In the genomic region with DNA sequence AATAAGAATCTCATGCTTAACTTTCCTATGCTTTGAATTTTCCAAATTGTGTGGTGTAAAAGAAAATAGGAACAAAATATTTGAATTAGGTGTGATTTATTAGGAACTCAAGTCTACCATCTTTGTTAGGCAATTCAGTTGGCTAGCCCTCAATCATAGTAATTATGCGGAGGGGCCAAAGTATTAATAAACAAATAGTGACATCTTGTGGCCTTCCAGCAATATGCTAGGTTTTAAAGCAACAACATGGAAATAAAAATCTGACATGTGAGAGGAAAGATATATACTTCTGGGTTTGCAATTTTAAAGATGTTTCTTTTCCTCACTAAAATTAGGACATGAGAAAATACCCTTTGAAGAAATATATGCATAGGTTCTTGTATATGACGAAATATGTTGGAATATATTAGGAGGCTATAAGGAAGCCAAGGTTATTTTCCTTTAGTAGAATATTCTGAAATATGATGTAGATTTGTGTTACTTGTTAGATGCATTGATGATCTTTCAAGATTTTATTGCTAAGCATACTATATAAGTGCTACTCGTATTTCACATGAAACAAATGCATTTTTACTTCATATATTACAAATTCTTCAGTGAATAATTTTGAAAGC, we compare ENCODE assay signal across 9 cellular contexts.
DNase-seq lines count a peak whose midpoint lies in the region; ATAC-seq, FAIRE-seq and TF ChIP-seq lines count a peak whose summit lies in the region.
"Had no signal": no experiment of that assay in that cellular context is flagged by ENCODE, and none has a peak within 500 bp of the region (broad histone marks: within the 10 kb centered on the region; RNA-seq: fewer than 3 reads in every experiment).

No MANE protein-coding gene starts in this region.

- TF ChIP-seq RAD21 in GM12878 (IDR thresholded peaks at IDR 0.05; ENCODE audit: insufficient read depth, low read depth, low read length) (peak; percentile 82), liver (IDR thresholded peaks at IDR 0.05) (peak; percentile 84 to 85)

- no peaks in the 10 kb centered on the region for H3K36me3 Mint-ChIP-seq in activated CD4-positive, alpha-beta T cell treated with anti-CD3 and anti-CD28 coated beads for 36 hours (ENCODE audit: low read depth)

- DNase-seq in AG09319 (ENCODE audit: extremely low read depth, low read depth) (no peak), H4 (ENCODE audit: low spot score) (peak; percentile 59), NCI-H2227 (lab: John Stamatoyannopoulos, UW; ENCODE audit: unreplicated experiment) (peak; percentile 65), GM12878 (ENCODE audit: low read depth, low spot score) (no peak), islet precursor cell (no peak)
- no peak for DNase-seq in activated CD4-positive, alpha-beta T cell treated with anti-CD3 and anti-CD28 coated beads for 36 hours

- no peaks in the 10 kb centered on the region for H3K9me3 Mint-ChIP-seq in activated CD4-positive, alpha-beta T cell treated with anti-CD3 and anti-CD28 coated beads for 36 hours (ENCODE audit: low read depth)
- H3K9me3 Mint-ChIP-seq: central memory CD8-positive, alpha-beta T cell had no signal

- BruUV-seq in GM12878 (replicated peaks; lab: Mats Ljungman, UMichigan), result no TSS peak

- H3K27ac Mint-ChIP-seq in activated CD4-positive, alpha-beta T cell treated with anti-CD3 and anti-CD28 coated beads for 36 hours, result no peak overlapping the region

- POLR2A ChIA-PET in GM12878 (lab: Charles Lee), result no interaction called here
- POLR2A ChIA-PET in activated CD4-positive, alpha-beta T cell treated with anti-CD3 and anti-CD28 coated beads for 36 hours (lab: Charles Lee), result interaction anchor here (0.6 kb wide), 1 partner anchor 394 kb away, joined by 3 read pairs; no protein-coding TSS in a partner anchor

- in situ Hi-C loops in GM12878 (cut with MboI), result loop anchor here (5.0 kb wide), 1 partner anchor 250 kb away; no protein-coding TSS in a partner anchor

- H3K36me3 ChIP-seq in GM12878 (ENCODE audit: control insufficient read depth in 2 of 2, insufficient read depth in 2 of 2, low read length in 1 of 2), result no peaks in the 10 kb centered on the region
- no peaks in the 10 kb centered on the region for H3K36me3 ChIP-seq in liver (ENCODE audit: control insufficient read depth in 4 of 4, insufficient read depth in 3 of 4, low read depth in 1 of 4, low read length in 3 of 4)

- CTCF ChIA-PET in GM12878 (lab: Yijun Ruan, JAX), result interaction anchor here (0.5 to 1.9 kb wide), 19 partner anchors 9 to 568 kb away, joined by 3 to 62 read pairs (median 4); a partner anchor contains a TSS
- CTCF ChIA-PET in activated CD4-positive, alpha-beta T cell treated with anti-CD3 and anti-CD28 coated beads for 36 hours (lab: Charles Lee), result interaction anchor here (0.7 to 2.0 kb wide), 12 partner anchors 9 to 1095 kb away, joined by 3 to 15 read pairs (median 3); a partner anchor contains a TSS

- no peak overlapping the region for H2AFZ ChIP-seq in GM12878 (ENCODE audit: control insufficient read depth, low read depth, low read length)

- intact Hi-C loops in GM12878 (cut with micrococcal nuclease; ENCODE audit: unreplicated experiment), result loop anchor here (1.0 to 10.0 kb wide), 4 partner anchors 246 to 518 kb away; no protein-coding TSS in a partner anchor
- intact Hi-C loops in activated CD4-positive, alpha-beta T cell treated with anti-CD3 and anti-CD28 coated beads for 36 hours (cut with DNase I, micrococcal nuclease), result loop anchor here (1.0 to 10.0 kb wide), 4 partner anchors 246 to 798 kb away; a partner anchor contains a TSS

- WGBS in GM12878 (ENCODE audit: insufficient coverage, insufficient replicate concordance, low lambda C conversion rate, missing lambda C conversion rate), result 2% methylated on average over 3 of the region's 3 CpGs
- 19% methylated on average over 3 of the region's 3 CpGs for WGBS in liver

- H3K4me2 ChIP-seq in GM12878 (ENCODE audit: control insufficient read depth, insufficient read depth), result no peak overlapping the region

- RAD21 ChIA-PET in GM12878 (lab: Charles Lee; ENCODE audit: unreplicated experiment), result interaction anchor here (1.2 to 1.9 kb wide), 6 partner anchors 10 to 537 kb away, joined by 3 to 8 read pairs (median 6); no protein-coding TSS in a partner anchor

- SMC1A ChIA-PET in GM12878 (lab: Charles Lee; ENCODE audit: uncharacterized antibody, unreplicated experiment), result interaction anchor here (0.9 to 2.0 kb wide), 10 partner anchors 12 to 375 kb away, joined by 3 to 27 read pairs (median 4); no protein-coding TSS in a partner anchor

- no peak overlapping the region for H3K4me3 ChIP-seq in GM12878
- no peak overlapping the region for H3K4me3 ChIP-seq in liver (ENCODE audit: low read depth in 1 of 3, low read length in 3 of 3)

- peak; percentile 66 for FAIRE-seq in GM12878 (lab: Jason Lieb, UNC)

- TF ChIP-seq CTCF in AG09319 (IDR thresholded peaks at IDR 0.05; ENCODE audit: low read depth, low read length) (peak; percentile 59), GM12878 (IDR thresholded peaks at IDR 0.05 in 2 of 3, conservative IDR thresholded peaks at IDR 0.05 in 1 of 3; ENCODE audit: control insufficient read depth in 2 of 3, extremely low read depth in 1 of 3, insufficient read depth in 1 of 3, low read depth in 3 of 3, low read length in 3 of 3) (peak; percentile 38 to 74 (median 52); a peak in 5 of 6 replicates), liver (IDR thresholded peaks at IDR 0.05; ENCODE audit: low read depth, low read length, missing input control) (peak; percentile 61)

- no peaks in the 10 kb centered on the region for H3K4me1 ChIP-seq in GM12878 (ENCODE audit: control insufficient read depth, insufficient read depth, low read length)
- no peaks in the 10 kb centered on the region for H3K4me1 ChIP-seq in liver (ENCODE audit: control insufficient read depth in 4 of 4, insufficient read depth in 4 of 4, low read length in 3 of 4)

- no peaks in the 10 kb centered on the region for H3K27me3 ChIP-seq in GM12878 (replicated peaks in 1 of 2; ENCODE audit: control insufficient read depth in 2 of 2, insufficient read depth in 2 of 2, low read length in 1 of 2)
- peaks cover 0 to 2% (median 0%) of the 10 kb centered on the region in 4 donors for H3K27me3 ChIP-seq in liver (ENCODE audit: control insufficient read depth in 4 of 4, insufficient read depth in 4 of 4, low read length in 3 of 4)

- H3K9ac ChIP-seq in GM12878 (ENCODE audit: control insufficient read depth, insufficient read depth, low read length), result no peak overlapping the region
- H3K9ac ChIP-seq in liver (ENCODE audit: low read depth in 1 of 2, low read length in 2 of 2), result no peak overlapping the region

- H3K27ac ChIP-seq in GM12878 (ENCODE audit: control insufficient read depth, insufficient read depth) (no peak overlapping the region), liver (ENCODE audit: low read depth in 1 of 2, low read length in 2 of 2) (no peak overlapping the region)

- H3K79me2 ChIP-seq in GM12878 (ENCODE audit: control insufficient read depth, insufficient read depth, low read length), result no peaks in the 10 kb centered on the region

- H4K20me1 ChIP-seq in GM12878 (ENCODE audit: control insufficient read depth, insufficient read depth), result no peaks in the 10 kb centered on the region

- H3K4me1 Mint-ChIP-seq in activated CD4-positive, alpha-beta T cell treated with anti-CD3 and anti-CD28 coated beads for 36 hours, result peaks cover 8% of the 10 kb centered on the region
- H3K4me1 Mint-ChIP-seq: central memory CD8-positive, alpha-beta T cell had no signal

- TF ChIP-seq EP300 in GM12878 (IDR thresholded peaks at IDR 0.05; ENCODE audit: borderline replicate concordance in 1 of 2, control insufficient read depth in 1 of 2, low read depth in 2 of 2, low read length in 2 of 2), result no peak

- no peak for TF ChIP-seq POLR2A in GM12878 (IDR thresholded peaks at IDR 0.05; ENCODE audit: low read depth, low read length)

- no peak overlapping the region for H3K4me3 Mint-ChIP-seq in activated CD4-positive, alpha-beta T cell treated with anti-CD3 and anti-CD28 coated beads for 36 hours
- H3K4me3 Mint-ChIP-seq: central memory CD8-positive, alpha-beta T cell had no signal

- ATAC-seq in GM12878 (peak; percentile 29; the same call in 2 of the 3 replicates), HG03378 (IDR thresholded peaks at IDR 0.05; ENCODE audit: unreplicated experiment) (no peak)
- no peak for ATAC-seq in activated CD4-positive, alpha-beta T cell treated with anti-CD3 and anti-CD28 coated beads for 36 hours

- no peaks in the 10 kb centered on the region for H3K9me3 ChIP-seq in GM12878 (replicated peaks; ENCODE audit: control insufficient read depth, insufficient read depth, low read length)
- H3K9me3 ChIP-seq in liver (ENCODE audit: control insufficient read depth in 4 of 4, low read length in 3 of 4), result no peaks in the 10 kb centered on the region

- H3K27me3 Mint-ChIP-seq in activated CD4-positive, alpha-beta T cell treated with anti-CD3 and anti-CD28 coated beads for 36 hours, result peaks cover 20% of the 10 kb centered on the region

TF ChIP-seq in GM12878, 131 proteins besides CTCF, POLR2A, EP300 and RAD21 (continues in another document):
- TF ChIP-seq SMC3 (IDR thresholded peaks at IDR 0.05; ENCODE audit: borderline replicate concordance, low read length), result peak; percentile 61; the same call in 1 of the 2 replicates
- TF ChIP-seq, protein P1, sequence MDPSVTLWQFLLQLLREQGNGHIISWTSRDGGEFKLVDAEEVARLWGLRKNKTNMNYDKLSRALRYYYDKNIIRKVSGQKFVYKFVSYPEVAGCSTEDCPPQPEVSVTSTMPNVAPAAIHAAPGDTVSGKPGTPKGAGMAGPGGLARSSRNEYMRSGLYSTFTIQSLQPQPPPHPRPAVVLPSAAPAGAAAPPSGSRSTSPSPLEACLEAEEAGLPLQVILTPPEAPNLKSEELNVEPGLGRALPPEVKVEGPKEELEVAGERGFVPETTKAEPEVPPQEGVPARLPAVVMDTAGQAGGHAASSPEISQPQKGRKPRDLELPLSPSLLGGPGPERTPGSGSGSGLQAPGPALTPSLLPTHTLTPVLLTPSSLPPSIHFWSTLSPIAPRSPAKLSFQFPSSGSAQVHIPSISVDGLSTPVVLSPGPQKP (IDR thresholded peaks at IDR 0.05; ENCODE audit: low read depth, low read length), result no peak

TF ChIP-seq in liver, 16 proteins besides CTCF, POLR2A, EP300 and RAD21:
- TF ChIP-seq YY1 (IDR thresholded peaks at IDR 0.05) (peak; percentile 57), RXRA (IDR thresholded peaks at IDR 0.05) (no peak)
TF ChIP-seq in liver: peak in this region for 1.

Comparison
In these comparisons a context has a peak if more than half of its experiments do, and no peak if none do; other contexts are left out.
1. DNase-seq: peak in H4 (single experiment) and NCI-H2227 (single experiment); none in AG09319 (single experiment), GM12878 (single experiment), activated CD4-positive, alpha-beta T cell treated with anti-CD3 and anti-CD28 coated beads for 36 hours (single experiment) and islet precursor cell (single experiment).
2. Peak in every context shown above with its lines, with median percentiles within 50 percentile points of each other: CTCF ChIP-seq.